Comparison of ENCODE assay signal across 8 cellular contexts in the genomic region with DNA sequence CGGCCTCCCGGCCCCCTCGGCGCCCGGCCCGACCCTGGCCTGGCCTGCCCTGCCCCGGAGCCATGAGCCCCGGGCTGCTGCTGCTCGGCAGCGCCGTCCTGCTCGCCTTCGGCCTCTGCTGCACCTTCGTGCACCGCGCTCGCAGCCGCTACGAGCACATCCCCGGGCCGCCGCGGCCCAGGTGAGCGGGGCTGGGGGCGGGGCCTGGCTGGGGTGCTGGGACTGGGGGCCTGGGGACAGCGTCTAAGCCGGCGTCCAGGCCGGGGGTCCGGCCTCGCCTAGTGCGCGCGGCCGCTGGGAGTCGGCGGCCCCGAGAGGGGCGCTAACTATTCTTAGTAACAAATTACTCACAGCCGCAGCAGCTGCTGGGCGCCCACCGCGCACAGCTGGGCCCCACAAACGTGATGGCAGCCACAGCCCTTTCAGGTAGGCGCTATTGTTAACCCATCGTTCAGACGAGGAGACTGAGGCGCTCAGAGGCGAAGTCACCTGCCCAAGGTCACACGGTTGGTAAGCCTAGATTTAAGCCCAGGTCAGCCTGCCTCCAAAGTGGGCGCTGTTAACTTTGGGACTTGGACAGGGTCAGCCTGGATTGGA. TPM values are rescaled to one million over a fixed set of nuclear protein-coding genes. Genes with fewer than 3 reads are reported as not detected.
A peak's percentile ranks its signal among the peaks of the same experiment; 100 is the strongest.
DNase-seq lines count a peak whose midpoint lies in the region; ATAC-seq and TF ChIP-seq lines count a peak whose summit lies in the region.

No MANE protein-coding gene starts in this region.

- no peaks in the 10 kb centered on the region for H3K9me3 Mint-ChIP-seq in H9

- H2BK15ac ChIP-seq in H9 (ENCODE audit: low read depth, low read length): no peak overlapping the region

- TF ChIP-seq CTCF in H9 (conservative IDR thresholded peaks at IDR 0.05): no peak
- no peak for TF ChIP-seq CTCF in Panc1 (IDR thresholded peaks at IDR 0.05)
- TF ChIP-seq CTCF in thoracic aorta (IDR thresholded peaks at IDR 0.05): no peak

- no peaks in the 10 kb centered on the region for H3K27me3 ChIP-seq in H9 (ENCODE audit: insufficient read depth, low read length)
- H3K27me3 ChIP-seq in Panc1 (ENCODE audit: control insufficient read depth, insufficient read depth, low read length): no peaks in the 10 kb centered on the region; the same call in 1 of the 2 replicates
- no peaks in the 10 kb centered on the region for H3K27me3 ChIP-seq in thoracic aorta (replicated peaks; ENCODE audit: insufficient read depth)

- no peak overlapping the region for H4K5ac ChIP-seq in H9 (ENCODE audit: insufficient read length, low read depth, low read length)

- H2BK120ac ChIP-seq in H9 (ENCODE audit: low read depth, low read length, poor library complexity, severe bottlenecking): no peak overlapping the region

- no TSS peak for BruUV-seq in Panc1 (replicated peaks; lab: Mats Ljungman, UMichigan)

- H3K23me2 ChIP-seq in H9 (ENCODE audit: insufficient read length, low read depth, low read length, poor library complexity, severe bottlenecking): peaks cover 8% of the 10 kb centered on the region

- H3K4ac ChIP-seq in H9 (ENCODE audit: low read depth, low read length): no peak overlapping the region

- in situ Hi-C loops in Panc1 (cut with HindIII; ENCODE audit: low pct_unique_long_range_greater_than_20kb, low sequenced_read_pairs): no loop called here

- no peak overlapping the region for H3K14ac ChIP-seq in H9 (ENCODE audit: insufficient read depth, low read length)

- H2AK5ac ChIP-seq in H9 (ENCODE audit: insufficient read length, low read length): no peak overlapping the region

- no peaks in the 10 kb centered on the region for H3K79me2 ChIP-seq in H9 (ENCODE audit: insufficient read depth, low read length)

- peaks cover 13% of the 10 kb centered on the region for H3K27me3 Mint-ChIP-seq in H9 (ENCODE audit: low read depth)

- peak overlapping the region; percentile 42 for H3K4me2 ChIP-seq in H9 (ENCODE audit: insufficient read depth, insufficient read length, low read length)

- H3K36me3 ChIP-seq in Panc1 (ENCODE audit: control insufficient read depth, insufficient read depth, low read length) (no peaks in the 10 kb centered on the region; the same call in 1 of the 2 replicates), thoracic aorta (no peaks in the 10 kb centered on the region)

- H3K4me3 Mint-ChIP-seq in H9: peak overlapping the region; percentile 58 to 80; a peak in 4 of 5 replicates

- no peak overlapping the region for H3K9ac ChIP-seq in H9 (ENCODE audit: extremely low read depth, insufficient read length, low read length)

- ATAC-seq in GM18511 (IDR thresholded peaks at IDR 0.05; ENCODE audit: unreplicated experiment) (peak; percentile 37), Panc1 (peak; percentile 43), thoracic aorta (ENCODE audit: insufficient number of reproducible peaks, low FRiP score, low read depth) (no peak)

- no peak for DNase-seq in H9
- DNase-seq in Panc1 (ENCODE audit: low read depth, low spot score): no peak
- no peak for DNase-seq in thoracic aorta (ENCODE audit: low spot score)
- DNase-seq in DMS53 treated with DMSO at 0.1 percent for 48 hours (lab: John Stamatoyannopoulos, UW; ENCODE audit: unreplicated experiment): no peak
- no peak for DNase-seq in NK-92 (lab: John Stamatoyannopoulos, UW; ENCODE audit: unreplicated experiment)
- no peak for DNase-seq in OCI-M2 (lab: John Stamatoyannopoulos, UW; ENCODE audit: unreplicated experiment)

- no peak overlapping the region for H2BK12ac ChIP-seq in H9 (ENCODE audit: insufficient read length, low read depth, low read length)

- H3T11ph ChIP-seq in H9 (ENCODE audit: low read length): no peak overlapping the region

- no peak overlapping the region for H3K18ac ChIP-seq in H9 (ENCODE audit: insufficient read length, low read depth, low read length)

- no peak overlapping the region for H2BK5ac ChIP-seq in H9 (ENCODE audit: insufficient read length, low read length)

- no peak overlapping the region for H3K56ac ChIP-seq in H9 (ENCODE audit: insufficient read length, low read depth, low read length)

- H3K4me1 ChIP-seq in H9 (ENCODE audit: insufficient read depth, low read length) (no peaks in the 10 kb centered on the region), Panc1 (ENCODE audit: control insufficient read depth, insufficient read depth, low read length) (no peaks in the 10 kb centered on the region), thoracic aorta (ENCODE audit: control insufficient read depth in 1 of 2, low read depth in 2 of 2) (peaks cover 3 to 12% of the 10 kb centered on the region in 2 donors)

- CTCF ChIA-PET in Panc1 (lab: Charles Lee): interaction anchor here (0.8 kb wide), 1 partner anchor 54 kb away, joined by 3 read pairs; no protein-coding TSS in a partner anchor

- POLR2A ChIA-PET in Panc1 (lab: Charles Lee): no interaction called here

- H4K91ac ChIP-seq in H9 (ENCODE audit: insufficient read length, low read depth, low read length): no peak overlapping the region

- H2BK20ac ChIP-seq in H9 (ENCODE audit: low read depth, low read length, poor library complexity, severe bottlenecking): no peak overlapping the region

- H4K8ac ChIP-seq in H9 (replicated peaks; ENCODE audit: insufficient read length, low read depth, low read length): no peak overlapping the region

- intact Hi-C loops in Panc1 (cut with micrococcal nuclease; ENCODE audit: unreplicated experiment): loop anchor here (5.0 kb wide), 1 partner anchor 203 kb away; no protein-coding TSS in a partner anchor

- no peak overlapping the region for H3K23ac ChIP-seq in H9 (ENCODE audit: insufficient read length, low read depth, low read length)

- H3K27ac ChIP-seq in H9 (ENCODE audit: insufficient read length, low read depth, low read length) (no peak overlapping the region), Panc1 (ENCODE audit: low read length) (no peak overlapping the region), thoracic aorta (peak overlapping the region; percentile 29 to 49)

- H3K4me3 ChIP-seq in Panc1 (ENCODE audit: low read depth in 2 of 2, low read length in 2 of 2) (peak overlapping the region; percentile 43 to 46), iPS-18c (ENCODE audit: insufficient read depth, low read depth, low read length) (peak overlapping the region; percentile 71), thoracic aorta (peak overlapping the region; percentile 89)

- no peak overlapping the region for H2AFZ ChIP-seq in H9 (ENCODE audit: low read length)

- no CpG with 5 or more reads among the region's 51 CpGs for WGBS in H9 (ENCODE audit: extremely low coverage, insufficient read length, low lambda C conversion rate)

- H3K9me3 ChIP-seq in H9 (ENCODE audit: control insufficient read depth, low read depth, low read length): no peaks in the 10 kb centered on the region
- no peaks in the 10 kb centered on the region for H3K9me3 ChIP-seq in Panc1 (ENCODE audit: control insufficient read depth, insufficient read depth, low read depth, low read length)
- H3K9me3 ChIP-seq in iPS-18c (ENCODE audit: control insufficient read depth, insufficient read depth, low read length): no peaks in the 10 kb centered on the region
- no peaks in the 10 kb centered on the region for H3K9me3 ChIP-seq in thoracic aorta

- H3K79me1 ChIP-seq in H9 (ENCODE audit: insufficient read depth, low read depth, low read length, poor library complexity, severe bottlenecking): no peaks in the 10 kb centered on the region

- no peaks in the 10 kb centered on the region for H3K36me3 Mint-ChIP-seq in H9 (ENCODE audit: insufficient read depth in 1 of 3, low read depth in 3 of 3)

- H3K27ac Mint-ChIP-seq in H9: no peak overlapping the region

- no peaks in the 10 kb centered on the region for H4K20me1 ChIP-seq in H9 (ENCODE audit: control insufficient read depth, insufficient read depth, insufficient read length)

- H3K4me1 Mint-ChIP-seq in H9: peaks cover 20 to 34% of the 10 kb centered on the region in 2 experiments

RNA-seq across cellular contexts. Expression of gene CYP46A1, which starts 0.4 kb away (rescaled TPM):
- 0.59 and 0.75 TPM in 2 replicates for total RNA-seq in H9 (2021)
- 0.36 TPM for total RNA-seq in Panc1 (2021; ENCODE audit: unreplicated experiment)
- 0.22 TPM for polyA plus RNA-seq in Panc1 (2012; ENCODE audit: insufficient read length)
- 1 to 10 TPM in 1 of 2 donors, under 1 TPM in 1; 0.68 to 1.3 TPM for total RNA-seq in thoracic aorta

RNA-seq across cellular contexts. Expression of gene HHIPL1, which starts 39.5 kb away (rescaled TPM):
- 2.6 and 2.9 TPM in 2 replicates for total RNA-seq in H9 (2021)
- total RNA-seq in Panc1 (2021; ENCODE audit: unreplicated experiment): 2.1 TPM
- 3.8 TPM for polyA plus RNA-seq in Panc1 (2012; ENCODE audit: insufficient read length)
- 10 to 100 TPM in 1 of 2 donors, 1 to 10 TPM in 1; 2.1 to 10.0 TPM for total RNA-seq in thoracic aorta

Comparison
In these comparisons a context has a peak if more than half of its experiments do, and no peak if none do; other contexts are left out.
1. H3K27ac ChIP-seq: peak in thoracic aorta (2 of 2); none in H9 (single experiment) and Panc1 (single experiment).
2. Peak in every context shown above with its lines, with median percentiles within 50 percentile points of each other: H3K4me3 ChIP-seq.